ENCODE assay signal across 7 cellular contexts in the genomic region with DNA sequence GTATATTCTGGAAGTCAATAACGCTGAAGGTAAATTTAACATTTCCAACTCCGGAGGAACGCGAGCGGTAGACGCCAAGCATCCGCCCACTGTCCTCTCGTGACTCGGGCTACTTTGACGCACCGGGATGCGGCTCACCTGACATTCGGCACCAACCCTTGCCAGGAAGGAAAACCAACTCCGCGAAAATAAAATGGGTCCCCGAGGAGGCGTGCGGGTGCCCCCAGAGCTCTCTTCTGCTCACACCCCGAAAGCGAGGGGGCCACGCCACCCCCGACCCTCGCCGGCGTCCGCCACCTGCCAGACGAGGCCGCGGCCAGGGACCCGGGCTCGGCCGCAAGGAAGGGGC. TPM values are rescaled to one million over a fixed set of nuclear protein-coding genes. Genes with fewer than 3 reads are reported as not detected.
DNase-seq lines count a peak whose midpoint lies in the region; ATAC-seq and TF ChIP-seq lines count a peak whose summit lies in the region.

No MANE protein-coding gene starts in this region.

- H3K79me2 ChIP-seq in mammary epithelial cell (ENCODE audit: insufficient read depth, low read length) = peaks cover 54% of the 10 kb centered on the region

- H3K27ac Mint-ChIP-seq in T-cell = peak overlapping the region; percentile 90 to 91

- H3K4me1 ChIP-seq in mammary epithelial cell (ENCODE audit: insufficient read depth, low read length) = peaks cover 9% of the 10 kb centered on the region

- H3K36me3 Mint-ChIP-seq in T-cell = peaks cover 5% of the 10 kb centered on the region

- in situ Hi-C loops in mammary epithelial cell (cut with MboI; ENCODE audit: low sequenced_read_pairs in 2 of 2) = no loop called here

- no peaks in the 10 kb centered on the region for H3K27me3 ChIP-seq in mammary epithelial cell (ENCODE audit: insufficient read depth, low read length)

- H3K4me1 Mint-ChIP-seq in T-cell = peaks cover 43 to 49% (median 43%) of the 10 kb centered on the region in 3 donors

- no peaks in the 10 kb centered on the region for H3K9me3 ChIP-seq in mammary epithelial cell (replicated peaks; ENCODE audit: insufficient read depth, low read length)

- POLR2A ChIA-PET in T-cell (lab: Charles Lee) = interaction anchor here in 1 of 2 donors (0.6 kb wide), 1 partner anchor 1164 kb away, joined by 6 read pairs; no protein-coding TSS in a partner anchor

- H3K9me3 Mint-ChIP-seq in T-cell = no peaks in the 10 kb centered on the region

- no peaks in the 10 kb centered on the region for H4K20me1 ChIP-seq in mammary epithelial cell (ENCODE audit: insufficient read depth, low read length)

- WGBS in mammary epithelial cell (ENCODE audit: low coverage, missing lambda C conversion rate) = 4% methylated on average over 9 of the region's 32 CpGs

- CTCF ChIA-PET in T-cell (lab: Charles Lee) = interaction anchor here in 1 of 2 donors (1.0 kb wide), 2 partner anchors 31 to 43 kb away, joined by 3 read pairs; no protein-coding TSS in a partner anchor
- CTCF ChIA-PET in mammary epithelial cell (lab: Charles Lee; ENCODE audit: low non-redundant PET) = no interaction called here

- peak overlapping the region; percentile 80 to 90 (median 89) for H3K4me3 Mint-ChIP-seq in T-cell

- dilution Hi-C loops in mammary epithelial cell (cut with HindIII; ENCODE audit: low sequenced_read_pairs) = no loop called here

- H3K4me2 ChIP-seq in mammary epithelial cell (ENCODE audit: insufficient read depth, low read depth, low read length) = peak overlapping the region; percentile 95

- BruUV-seq in mammary epithelial cell (replicated peaks; lab: Mats Ljungman, UMichigan) = TSS peak; percentile 68

- intact Hi-C loops in mammary epithelial cell (cut with micrococcal nuclease) = loop anchor here (2.0 kb wide), 1 partner anchor 55 kb away; no protein-coding TSS in a partner anchor

- no peaks in the 10 kb centered on the region for H3K36me3 ChIP-seq in mammary epithelial cell (ENCODE audit: insufficient read depth, low read length)

- DNase-seq in T-cell (peak; percentile 9 to 71 (median 58)), mammary epithelial cell (peak; percentile 60), kidney tubule cell (ENCODE audit: low spot score) (peak; percentile 43)
- peak; percentile 4 to 19 for DNase-seq in stimulated activated CD4-positive, alpha-beta T cell treated with anti-CD3 and anti-CD28 coated beads, Interleukin-1b, Interleukin-23, amount 100 ng/mL, for 1 hour (ENCODE audit: low read depth in 2 of 2)

- ATAC-seq in GM18511 (IDR thresholded peaks at IDR 0.05; ENCODE audit: unreplicated experiment) (peak; percentile 5), HG03064 (IDR thresholded peaks at IDR 0.05; ENCODE audit: low read depth, unreplicated experiment) (peak; percentile 7), T-cell (replicated peaks in 1 of 4) (peak; percentile 5 to 27 (median 26)), HG03469 (IDR thresholded peaks at IDR 0.05; ENCODE audit: unreplicated experiment) (no peak)

- peak overlapping the region; percentile 95 for H2AFZ ChIP-seq in mammary epithelial cell (ENCODE audit: low read depth, low read length)

- TF ChIP-seq CTCF in mammary epithelial cell (conservative IDR thresholded peaks at IDR 0.05 in 1 of 2, IDR thresholded peaks at IDR 0.05 in 1 of 2; ENCODE audit: extremely low read depth in 1 of 2, insufficient read depth in 1 of 2, low read depth in 1 of 2, low read length in 2 of 2) = no peak

- H3K27me3 Mint-ChIP-seq in T-cell = no peaks in the 10 kb centered on the region

- H3K27ac ChIP-seq in mammary epithelial cell (ENCODE audit: insufficient read depth, low read depth, low read length) = peak overlapping the region; percentile 73

- peak overlapping the region; percentile 90 for H3K9ac ChIP-seq in mammary epithelial cell (ENCODE audit: insufficient read depth, low read length)

- H3K4me3 ChIP-seq in mammary epithelial cell (replicated peaks in 1 of 3; ENCODE audit: insufficient read depth in 1 of 3, low read depth in 2 of 3, low read length in 3 of 3) = peak overlapping the region; percentile 74 to 95 (median 94)

RNA-seq across cellular contexts. Expression of a gene that starts 0.7 kb away (rescaled TPM):
- total RNA-seq in T-cell (100 to 1,000 TPM in 3 of 5 donors, 10 to 100 TPM in 2; 95.7 to 110 (median 101) TPM), mammary epithelial cell (10 to 100 TPM; 27.8 to 34.2 TPM)
- polyA plus RNA-seq in mammary epithelial cell = 14.1 TPM
- 12.8 TPM for polyA minus RNA-seq in mammary epithelial cell
